In the genomic region with DNA sequence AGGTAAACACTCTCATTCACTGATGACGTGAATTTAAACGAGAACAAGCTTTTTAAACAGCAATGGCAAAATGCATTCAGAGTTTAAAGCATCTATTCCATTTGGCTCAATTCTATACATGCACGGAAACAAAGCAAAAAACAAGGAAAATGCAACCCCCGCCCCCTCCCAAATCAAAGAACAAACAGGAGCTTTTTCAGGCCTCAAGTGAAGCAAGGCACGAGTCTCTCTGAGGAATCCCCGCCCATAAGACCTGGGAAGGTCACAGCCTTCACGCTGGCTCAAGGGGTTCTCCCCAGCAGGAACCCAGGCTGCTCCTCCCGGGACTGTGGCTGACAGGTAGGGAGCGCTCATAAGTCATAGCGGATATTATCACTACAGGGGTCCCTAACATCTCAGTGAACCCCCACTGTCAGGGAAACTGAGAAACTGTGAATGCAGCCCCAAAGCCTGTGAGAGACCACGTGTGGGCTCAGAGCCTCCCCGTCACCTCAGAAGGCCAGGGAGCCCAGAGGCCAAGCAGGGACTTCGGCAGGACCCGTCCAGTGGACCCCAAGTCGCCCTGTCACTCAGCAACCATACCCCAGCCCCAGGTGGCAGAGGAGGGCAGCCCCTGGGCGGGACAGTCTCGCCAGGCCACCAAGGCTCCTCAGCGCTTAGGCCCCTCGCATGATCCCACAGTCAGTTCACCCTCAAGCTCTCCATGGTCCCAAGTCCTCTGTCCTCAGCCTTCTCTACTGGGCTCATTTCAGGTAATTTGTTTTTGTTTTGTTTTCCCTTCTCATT, we compare ENCODE assay signal across 2 cellular contexts.
TF ChIP-seq lines count a peak whose summit lies in the region.

No MANE protein-coding gene starts in this region.

TF ChIP-seq in GM23338, 12 proteins besides CTCF, POLR2A, EP300 and RAD21:
- TF ChIP-seq NANOG (IDR thresholded peaks at IDR 0.05; ENCODE audit: borderline replicate concordance) (no peak), ZNF114 (CRISPR knock-in tag; IDR thresholded peaks at IDR 0.05) (no peak), EZH2phosphoT487 (IDR thresholded peaks at IDR 0.05; ENCODE audit: unreplicated experiment) (no peak)
- TF ChIP-seq, protein P1, sequence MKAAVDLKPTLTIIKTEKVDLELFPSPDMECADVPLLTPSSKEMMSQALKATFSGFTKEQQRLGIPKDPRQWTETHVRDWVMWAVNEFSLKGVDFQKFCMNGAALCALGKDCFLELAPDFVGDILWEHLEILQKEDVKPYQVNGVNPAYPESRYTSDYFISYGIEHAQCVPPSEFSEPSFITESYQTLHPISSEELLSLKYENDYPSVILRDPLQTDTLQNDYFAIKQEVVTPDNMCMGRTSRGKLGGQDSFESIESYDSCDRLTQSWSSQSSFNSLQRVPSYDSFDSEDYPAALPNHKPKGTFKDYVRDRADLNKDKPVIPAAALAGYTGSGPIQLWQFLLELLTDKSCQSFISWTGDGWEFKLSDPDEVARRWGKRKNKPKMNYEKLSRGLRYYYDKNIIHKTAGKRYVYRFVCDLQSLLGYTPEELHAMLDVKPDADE (IDR thresholded peaks at IDR 0.05) = no peak
TF ChIP-seq in GM23338: peak in this region for 0.

TF ChIP-seq in K562, 482 proteins besides CTCF, POLR2A, EP300 and RAD21:
- TF ChIP-seq, protein P2, sequence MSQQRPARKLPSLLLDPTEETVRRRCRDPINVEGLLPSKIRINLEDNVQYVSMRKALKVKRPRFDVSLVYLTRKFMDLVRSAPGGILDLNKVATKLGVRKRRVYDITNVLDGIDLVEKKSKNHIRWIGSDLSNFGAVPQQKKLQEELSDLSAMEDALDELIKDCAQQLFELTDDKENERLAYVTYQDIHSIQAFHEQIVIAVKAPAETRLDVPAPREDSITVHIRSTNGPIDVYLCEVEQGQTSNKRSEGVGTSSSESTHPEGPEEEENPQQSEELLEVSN (IDR thresholded peaks at IDR 0.05; ENCODE audit: borderline replicate concordance in 1 of 2, extremely low read depth in 1 of 2, insufficient read depth in 1 of 2, insufficient read length in 1 of 2, low read depth in 1 of 2, low read length in 1 of 2, poor library complexity in 1 of 2, severe bottlenecking in 1 of 2) = peak in 1 of 2 experiments; percentile 47
- TF ChIP-seq L3MBTL2 (IDR thresholded peaks at IDR 0.05) (peak; percentile 65), MTA2 (IDR thresholded peaks at IDR 0.05; ENCODE audit: low read depth) (no peak)
- TF ChIP-seq, protein P3, sequence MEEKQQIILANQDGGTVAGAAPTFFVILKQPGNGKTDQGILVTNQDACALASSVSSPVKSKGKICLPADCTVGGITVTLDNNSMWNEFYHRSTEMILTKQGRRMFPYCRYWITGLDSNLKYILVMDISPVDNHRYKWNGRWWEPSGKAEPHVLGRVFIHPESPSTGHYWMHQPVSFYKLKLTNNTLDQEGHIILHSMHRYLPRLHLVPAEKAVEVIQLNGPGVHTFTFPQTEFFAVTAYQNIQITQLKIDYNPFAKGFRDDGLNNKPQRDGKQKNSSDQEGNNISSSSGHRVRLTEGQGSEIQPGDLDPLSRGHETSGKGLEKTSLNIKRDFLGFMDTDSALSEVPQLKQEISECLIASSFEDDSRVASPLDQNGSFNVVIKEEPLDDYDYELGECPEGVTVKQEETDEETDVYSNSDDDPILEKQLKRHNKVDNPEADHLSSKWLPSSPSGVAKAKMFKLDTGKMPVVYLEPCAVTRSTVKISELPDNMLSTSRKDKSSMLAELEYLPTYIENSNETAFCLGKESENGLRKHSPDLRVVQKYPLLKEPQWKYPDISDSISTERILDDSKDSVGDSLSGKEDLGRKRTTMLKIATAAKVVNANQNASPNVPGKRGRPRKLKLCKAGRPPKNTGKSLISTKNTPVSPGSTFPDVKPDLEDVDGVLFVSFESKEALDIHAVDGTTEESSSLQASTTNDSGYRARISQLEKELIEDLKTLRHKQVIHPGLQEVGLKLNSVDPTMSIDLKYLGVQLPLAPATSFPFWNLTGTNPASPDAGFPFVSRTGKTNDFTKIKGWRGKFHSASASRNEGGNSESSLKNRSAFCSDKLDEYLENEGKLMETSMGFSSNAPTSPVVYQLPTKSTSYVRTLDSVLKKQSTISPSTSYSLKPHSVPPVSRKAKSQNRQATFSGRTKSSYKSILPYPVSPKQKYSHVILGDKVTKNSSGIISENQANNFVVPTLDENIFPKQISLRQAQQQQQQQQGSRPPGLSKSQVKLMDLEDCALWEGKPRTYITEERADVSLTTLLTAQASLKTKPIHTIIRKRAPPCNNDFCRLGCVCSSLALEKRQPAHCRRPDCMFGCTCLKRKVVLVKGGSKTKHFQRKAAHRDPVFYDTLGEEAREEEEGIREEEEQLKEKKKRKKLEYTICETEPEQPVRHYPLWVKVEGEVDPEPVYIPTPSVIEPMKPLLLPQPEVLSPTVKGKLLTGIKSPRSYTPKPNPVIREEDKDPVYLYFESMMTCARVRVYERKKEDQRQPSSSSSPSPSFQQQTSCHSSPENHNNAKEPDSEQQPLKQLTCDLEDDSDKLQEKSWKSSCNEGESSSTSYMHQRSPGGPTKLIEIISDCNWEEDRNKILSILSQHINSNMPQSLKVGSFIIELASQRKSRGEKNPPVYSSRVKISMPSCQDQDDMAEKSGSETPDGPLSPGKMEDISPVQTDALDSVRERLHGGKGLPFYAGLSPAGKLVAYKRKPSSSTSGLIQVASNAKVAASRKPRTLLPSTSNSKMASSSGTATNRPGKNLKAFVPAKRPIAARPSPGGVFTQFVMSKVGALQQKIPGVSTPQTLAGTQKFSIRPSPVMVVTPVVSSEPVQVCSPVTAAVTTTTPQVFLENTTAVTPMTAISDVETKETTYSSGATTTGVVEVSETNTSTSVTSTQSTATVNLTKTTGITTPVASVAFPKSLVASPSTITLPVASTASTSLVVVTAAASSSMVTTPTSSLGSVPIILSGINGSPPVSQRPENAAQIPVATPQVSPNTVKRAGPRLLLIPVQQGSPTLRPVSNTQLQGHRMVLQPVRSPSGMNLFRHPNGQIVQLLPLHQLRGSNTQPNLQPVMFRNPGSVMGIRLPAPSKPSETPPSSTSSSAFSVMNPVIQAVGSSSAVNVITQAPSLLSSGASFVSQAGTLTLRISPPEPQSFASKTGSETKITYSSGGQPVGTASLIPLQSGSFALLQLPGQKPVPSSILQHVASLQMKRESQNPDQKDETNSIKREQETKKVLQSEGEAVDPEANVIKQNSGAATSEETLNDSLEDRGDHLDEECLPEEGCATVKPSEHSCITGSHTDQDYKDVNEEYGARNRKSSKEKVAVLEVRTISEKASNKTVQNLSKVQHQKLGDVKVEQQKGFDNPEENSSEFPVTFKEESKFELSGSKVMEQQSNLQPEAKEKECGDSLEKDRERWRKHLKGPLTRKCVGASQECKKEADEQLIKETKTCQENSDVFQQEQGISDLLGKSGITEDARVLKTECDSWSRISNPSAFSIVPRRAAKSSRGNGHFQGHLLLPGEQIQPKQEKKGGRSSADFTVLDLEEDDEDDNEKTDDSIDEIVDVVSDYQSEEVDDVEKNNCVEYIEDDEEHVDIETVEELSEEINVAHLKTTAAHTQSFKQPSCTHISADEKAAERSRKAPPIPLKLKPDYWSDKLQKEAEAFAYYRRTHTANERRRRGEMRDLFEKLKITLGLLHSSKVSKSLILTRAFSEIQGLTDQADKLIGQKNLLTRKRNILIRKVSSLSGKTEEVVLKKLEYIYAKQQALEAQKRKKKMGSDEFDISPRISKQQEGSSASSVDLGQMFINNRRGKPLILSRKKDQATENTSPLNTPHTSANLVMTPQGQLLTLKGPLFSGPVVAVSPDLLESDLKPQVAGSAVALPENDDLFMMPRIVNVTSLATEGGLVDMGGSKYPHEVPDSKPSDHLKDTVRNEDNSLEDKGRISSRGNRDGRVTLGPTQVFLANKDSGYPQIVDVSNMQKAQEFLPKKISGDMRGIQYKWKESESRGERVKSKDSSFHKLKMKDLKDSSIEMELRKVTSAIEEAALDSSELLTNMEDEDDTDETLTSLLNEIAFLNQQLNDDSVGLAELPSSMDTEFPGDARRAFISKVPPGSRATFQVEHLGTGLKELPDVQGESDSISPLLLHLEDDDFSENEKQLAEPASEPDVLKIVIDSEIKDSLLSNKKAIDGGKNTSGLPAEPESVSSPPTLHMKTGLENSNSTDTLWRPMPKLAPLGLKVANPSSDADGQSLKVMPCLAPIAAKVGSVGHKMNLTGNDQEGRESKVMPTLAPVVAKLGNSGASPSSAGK (IDR thresholded peaks at IDR 0.05) = peak; percentile 43
- TF ChIP-seq, protein P4, sequence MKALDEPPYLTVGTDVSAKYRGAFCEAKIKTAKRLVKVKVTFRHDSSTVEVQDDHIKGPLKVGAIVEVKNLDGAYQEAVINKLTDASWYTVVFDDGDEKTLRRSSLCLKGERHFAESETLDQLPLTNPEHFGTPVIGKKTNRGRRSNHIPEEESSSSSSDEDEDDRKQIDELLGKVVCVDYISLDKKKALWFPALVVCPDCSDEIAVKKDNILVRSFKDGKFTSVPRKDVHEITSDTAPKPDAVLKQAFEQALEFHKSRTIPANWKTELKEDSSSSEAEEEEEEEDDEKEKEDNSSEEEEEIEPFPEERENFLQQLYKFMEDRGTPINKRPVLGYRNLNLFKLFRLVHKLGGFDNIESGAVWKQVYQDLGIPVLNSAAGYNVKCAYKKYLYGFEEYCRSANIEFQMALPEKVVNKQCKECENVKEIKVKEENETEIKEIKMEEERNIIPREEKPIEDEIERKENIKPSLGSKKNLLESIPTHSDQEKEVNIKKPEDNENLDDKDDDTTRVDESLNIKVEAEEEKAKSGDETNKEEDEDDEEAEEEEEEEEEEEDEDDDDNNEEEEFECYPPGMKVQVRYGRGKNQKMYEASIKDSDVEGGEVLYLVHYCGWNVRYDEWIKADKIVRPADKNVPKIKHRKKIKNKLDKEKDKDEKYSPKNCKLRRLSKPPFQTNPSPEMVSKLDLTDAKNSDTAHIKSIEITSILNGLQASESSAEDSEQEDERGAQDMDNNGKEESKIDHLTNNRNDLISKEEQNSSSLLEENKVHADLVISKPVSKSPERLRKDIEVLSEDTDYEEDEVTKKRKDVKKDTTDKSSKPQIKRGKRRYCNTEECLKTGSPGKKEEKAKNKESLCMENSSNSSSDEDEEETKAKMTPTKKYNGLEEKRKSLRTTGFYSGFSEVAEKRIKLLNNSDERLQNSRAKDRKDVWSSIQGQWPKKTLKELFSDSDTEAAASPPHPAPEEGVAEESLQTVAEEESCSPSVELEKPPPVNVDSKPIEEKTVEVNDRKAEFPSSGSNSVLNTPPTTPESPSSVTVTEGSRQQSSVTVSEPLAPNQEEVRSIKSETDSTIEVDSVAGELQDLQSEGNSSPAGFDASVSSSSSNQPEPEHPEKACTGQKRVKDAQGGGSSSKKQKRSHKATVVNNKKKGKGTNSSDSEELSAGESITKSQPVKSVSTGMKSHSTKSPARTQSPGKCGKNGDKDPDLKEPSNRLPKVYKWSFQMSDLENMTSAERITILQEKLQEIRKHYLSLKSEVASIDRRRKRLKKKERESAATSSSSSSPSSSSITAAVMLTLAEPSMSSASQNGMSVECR (CRISPR knock-in tag; IDR thresholded peaks at IDR 0.05) = no peak
TF ChIP-seq in K562: peak in this region for 3.
